ENCODE assay signal across 11 cellular contexts in genomic region chr2:147449323-147450080, GRCh38.
A peak's percentile ranks its signal among the peaks of the same experiment; 100 is the strongest.
DNase-seq lines count a peak whose midpoint lies in the region; ATAC-seq and TF ChIP-seq lines count a peak whose summit lies in the region.
"Had no signal": no experiment of that assay in that cellular context is flagged by ENCODE, and none has a peak within 500 bp of the region (broad histone marks: within the 10 kb centered on the region; RNA-seq: fewer than 3 reads in every experiment).

No MANE protein-coding gene starts in this region.

- ATAC-seq in stimulated activated effector memory CD8-positive, alpha-beta T cell treated with anti-CD3 and anti-CD28 coated beads, Interleukin-12 subunit alpha, Interleukin-12 subunit beta, amount 100 ng/mL, for 72 hours: peak; percentile 64
- ATAC-seq in HG02938 (IDR thresholded peaks at IDR 0.05; ENCODE audit: unreplicated experiment): no peak

- H3K36me3 Mint-ChIP-seq in T-helper 2 cell treated with Interferon-gamma antibody and Interleukin-4, amounts not matched to agents 5 μg/mL and 100 μg/mL, for 36 hours (ENCODE audit: low read depth): no peaks in the 10 kb centered on the region
- H3K36me3 Mint-ChIP-seq in endothelial cell (ENCODE audit: low read depth, unreplicated experiment): no peaks in the 10 kb centered on the region
- no peaks in the 10 kb centered on the region for H3K36me3 Mint-ChIP-seq in stimulated activated effector memory CD8-positive, alpha-beta T cell treated with anti-CD3 and anti-CD28 coated beads, Interleukin-12 subunit alpha, Interleukin-12 subunit beta, amount 100 ng/mL, for 72 hours

- H3K4me1 ChIP-seq in mammary epithelial cell (ENCODE audit: insufficient read depth, low read length) (no peaks in the 10 kb centered on the region), breast epithelium (no peaks in the 10 kb centered on the region), suprapubic skin (peaks cover 21% of the 10 kb centered on the region), esophagus squamous epithelium (peaks cover 0 to 9% (median 0%) of the 10 kb centered on the region in 3 donors)
- H3K4me1 ChIP-seq: transverse colon had no signal

- no peaks in the 10 kb centered on the region for H3K79me2 ChIP-seq in mammary epithelial cell (ENCODE audit: insufficient read depth, low read length)

- peak overlapping the region; percentile 91 for H3K27ac Mint-ChIP-seq in T-helper 2 cell treated with Interferon-gamma antibody and Interleukin-4, amounts not matched to agents 5 μg/mL and 100 μg/mL, for 36 hours
- peak overlapping the region; percentile 54 for H3K27ac Mint-ChIP-seq in endothelial cell (ENCODE audit: unreplicated experiment)
- no peak overlapping the region for H3K27ac Mint-ChIP-seq in stimulated activated effector memory CD8-positive, alpha-beta T cell treated with anti-CD3 and anti-CD28 coated beads, Interleukin-12 subunit alpha, Interleukin-12 subunit beta, amount 100 ng/mL, for 72 hours

- H3K27ac ChIP-seq in mammary epithelial cell (ENCODE audit: insufficient read depth, low read depth, low read length) (no peak overlapping the region), breast epithelium (no peak overlapping the region), suprapubic skin (no peak overlapping the region), esophagus squamous epithelium (no peak overlapping the region)
- H3K27ac ChIP-seq: BLaER1 treated with 17β-estradiol and CSF1 and Interleukin-3, amounts not matched to agents 10 nM and 100 nM; transverse colon had no signal

- intact Hi-C loops in mammary epithelial cell (cut with micrococcal nuclease) (no loop called here), breast epithelium (cut with DNase I; ENCODE audit: low total_unique reads) (no loop called here), esophagus squamous epithelium (cut with DNase I) (no loop called here)

- WGBS in mammary epithelial cell (ENCODE audit: low coverage, missing lambda C conversion rate): 7% methylated on average over 8 of the region's 8 CpGs
- 55% methylated on average over 8 of the region's 8 CpGs for WGBS in suprapubic skin
- 34 to 42% methylated on average over 8 of the region's 8 CpGs for WGBS in esophagus squamous epithelium, 2 donors

- dilution Hi-C loops in mammary epithelial cell (cut with HindIII; ENCODE audit: low sequenced_read_pairs): no loop called here

- peaks cover 19% of the 10 kb centered on the region for H3K27me3 Mint-ChIP-seq in T-helper 2 cell treated with Interferon-gamma antibody and Interleukin-4, amounts not matched to agents 5 μg/mL and 100 μg/mL, for 36 hours (ENCODE audit: low read depth)
- H3K27me3 Mint-ChIP-seq in endothelial cell (ENCODE audit: unreplicated experiment): peaks cover 1% of the 10 kb centered on the region

- H3K36me3 ChIP-seq in mammary epithelial cell (ENCODE audit: insufficient read depth, low read length): no peaks in the 10 kb centered on the region
- no peaks in the 10 kb centered on the region for H3K36me3 ChIP-seq in breast epithelium
- no peaks in the 10 kb centered on the region for H3K36me3 ChIP-seq in suprapubic skin
- no peaks in the 10 kb centered on the region for H3K36me3 ChIP-seq in esophagus squamous epithelium
- H3K36me3 ChIP-seq: BLaER1 treated with 17β-estradiol and CSF1 and Interleukin-3, amounts not matched to agents 10 nM and 100 nM; transverse colon had no signal

- H3K4me1 Mint-ChIP-seq in T-helper 2 cell treated with Interferon-gamma antibody and Interleukin-4, amounts not matched to agents 5 μg/mL and 100 μg/mL, for 36 hours (ENCODE audit: low read depth): peaks cover 19% of the 10 kb centered on the region
- peaks cover 4% of the 10 kb centered on the region for H3K4me1 Mint-ChIP-seq in endothelial cell (ENCODE audit: unreplicated experiment)
- no peaks in the 10 kb centered on the region for H3K4me1 Mint-ChIP-seq in stimulated activated effector memory CD8-positive, alpha-beta T cell treated with anti-CD3 and anti-CD28 coated beads, Interleukin-12 subunit alpha, Interleukin-12 subunit beta, amount 100 ng/mL, for 72 hours

- H3K27me3 ChIP-seq in mammary epithelial cell (ENCODE audit: insufficient read depth, low read length) (no peaks in the 10 kb centered on the region), breast epithelium (no peaks in the 10 kb centered on the region), suprapubic skin (no peaks in the 10 kb centered on the region), esophagus squamous epithelium (no peaks in the 10 kb centered on the region)
- H3K27me3 ChIP-seq: BLaER1 treated with 17β-estradiol and CSF1 and Interleukin-3, amounts not matched to agents 10 nM and 100 nM; transverse colon had no signal

- no peak for TF ChIP-seq EP300 in suprapubic skin (IDR thresholded peaks at IDR 0.05)

- peak overlapping the region; percentile 49 for H2AFZ ChIP-seq in mammary epithelial cell (ENCODE audit: low read depth, low read length)

- H3K4me3 Mint-ChIP-seq in T-helper 2 cell treated with Interferon-gamma antibody and Interleukin-4, amounts not matched to agents 5 μg/mL and 100 μg/mL, for 36 hours: peak overlapping the region; percentile 28
- H3K4me3 Mint-ChIP-seq in endothelial cell (ENCODE audit: unreplicated experiment): no peak overlapping the region
- no peak overlapping the region for H3K4me3 Mint-ChIP-seq in stimulated activated effector memory CD8-positive, alpha-beta T cell treated with anti-CD3 and anti-CD28 coated beads, Interleukin-12 subunit alpha, Interleukin-12 subunit beta, amount 100 ng/mL, for 72 hours

- H3K9ac ChIP-seq in mammary epithelial cell (ENCODE audit: insufficient read depth, low read length): no peak overlapping the region
- H3K9ac ChIP-seq: BLaER1 treated with 17β-estradiol and CSF1 and Interleukin-3, amounts not matched to agents 10 nM and 100 nM had no signal

- BruUV-seq in mammary epithelial cell (replicated peaks; lab: Mats Ljungman, UMichigan): no TSS peak

- H4K20me1 ChIP-seq in mammary epithelial cell (ENCODE audit: insufficient read depth, low read length): no peaks in the 10 kb centered on the region
- H4K20me1 ChIP-seq: BLaER1 treated with 17β-estradiol and CSF1 and Interleukin-3, amounts not matched to agents 10 nM and 100 nM had no signal

- no peak for TF ChIP-seq POLR2A in breast epithelium (IDR thresholded peaks at IDR 0.05)
- no peak for TF ChIP-seq POLR2A in suprapubic skin (IDR thresholded peaks at IDR 0.05)
- TF ChIP-seq POLR2A in esophagus squamous epithelium (IDR thresholded peaks at IDR 0.05): no peak

- CTCF ChIA-PET in mammary epithelial cell (lab: Charles Lee; ENCODE audit: low non-redundant PET): no interaction called here

- H3K9me3 Mint-ChIP-seq in T-helper 2 cell treated with Interferon-gamma antibody and Interleukin-4, amounts not matched to agents 5 μg/mL and 100 μg/mL, for 36 hours: peaks cover 7% of the 10 kb centered on the region
- H3K9me3 Mint-ChIP-seq in endothelial cell (ENCODE audit: unreplicated experiment): no peaks in the 10 kb centered on the region
- no peaks in the 10 kb centered on the region for H3K9me3 Mint-ChIP-seq in stimulated activated effector memory CD8-positive, alpha-beta T cell treated with anti-CD3 and anti-CD28 coated beads, Interleukin-12 subunit alpha, Interleukin-12 subunit beta, amount 100 ng/mL, for 72 hours

- in situ Hi-C loops in mammary epithelial cell (cut with MboI; ENCODE audit: low sequenced_read_pairs in 2 of 2): no loop called here

- TF ChIP-seq CTCF in mammary epithelial cell (conservative IDR thresholded peaks at IDR 0.05 in 1 of 2, IDR thresholded peaks at IDR 0.05 in 1 of 2; ENCODE audit: extremely low read depth in 1 of 2, insufficient read depth in 1 of 2, low read depth in 1 of 2, low read length in 2 of 2) (no peak), breast epithelium (IDR thresholded peaks at IDR 0.05) (no peak), endothelial cell (IDR thresholded peaks at IDR 0.05; ENCODE audit: unreplicated experiment) (no peak), suprapubic skin (IDR thresholded peaks at IDR 0.05) (no peak), esophagus squamous epithelium (IDR thresholded peaks at IDR 0.05) (no peak)

- no peak overlapping the region for H3K4me3 ChIP-seq in mammary epithelial cell (replicated peaks in 1 of 3; ENCODE audit: insufficient read depth in 1 of 3, low read depth in 2 of 3, low read length in 3 of 3)
- no peak overlapping the region for H3K4me3 ChIP-seq in breast epithelium
- H3K4me3 ChIP-seq in suprapubic skin: no peak overlapping the region
- H3K4me3 ChIP-seq in esophagus squamous epithelium: no peak overlapping the region
- H3K4me3 ChIP-seq: BLaER1 treated with 17β-estradiol and CSF1 and Interleukin-3, amounts not matched to agents 10 nM and 100 nM; transverse colon had no signal

- DNase-seq in mammary epithelial cell (no peak), breast epithelium (ENCODE audit: low spot score in 2 of 2) (no peak), endothelial cell (ENCODE audit: low spot score) (no peak), suprapubic skin (ENCODE audit: low spot score in 2 of 2) (no peak), esophagus squamous epithelium (lab: John Stamatoyannopoulos, UW) (no peak)
- peak; percentile 23 for DNase-seq in T-helper 2 cell treated with Interferon-gamma antibody and Interleukin-4, amounts not matched to agents 5 μg/mL and 100 μg/mL, for 36 hours (ENCODE audit: low spot score)
- DNase-seq in stimulated activated effector memory CD8-positive, alpha-beta T cell treated with anti-CD3 and anti-CD28 coated beads, Interleukin-12 subunit alpha, Interleukin-12 subunit beta, amount 100 ng/mL, for 72 hours (ENCODE audit: low spot score in 2 of 2): no peak
- DNase-seq: NCI-H1105 treated with DMSO at 0.1 percent for 48 hours, transverse colon had no signal

- H3K9me3 ChIP-seq in mammary epithelial cell (replicated peaks; ENCODE audit: insufficient read depth, low read length): no peaks in the 10 kb centered on the region
- H3K9me3 ChIP-seq in breast epithelium: no peaks in the 10 kb centered on the region
- H3K9me3 ChIP-seq in suprapubic skin: no peaks in the 10 kb centered on the region
- no peaks in the 10 kb centered on the region for H3K9me3 ChIP-seq in esophagus squamous epithelium
- H3K9me3 ChIP-seq: transverse colon had no signal

- H3K4me2 ChIP-seq in mammary epithelial cell (ENCODE audit: insufficient read depth, low read depth, low read length): no peak overlapping the region
- H3K4me2 ChIP-seq: BLaER1 treated with 17β-estradiol and CSF1 and Interleukin-3, amounts not matched to agents 10 nM and 100 nM had no signal
